ENCODE assay signal across 13 cellular contexts in the genomic region with DNA sequence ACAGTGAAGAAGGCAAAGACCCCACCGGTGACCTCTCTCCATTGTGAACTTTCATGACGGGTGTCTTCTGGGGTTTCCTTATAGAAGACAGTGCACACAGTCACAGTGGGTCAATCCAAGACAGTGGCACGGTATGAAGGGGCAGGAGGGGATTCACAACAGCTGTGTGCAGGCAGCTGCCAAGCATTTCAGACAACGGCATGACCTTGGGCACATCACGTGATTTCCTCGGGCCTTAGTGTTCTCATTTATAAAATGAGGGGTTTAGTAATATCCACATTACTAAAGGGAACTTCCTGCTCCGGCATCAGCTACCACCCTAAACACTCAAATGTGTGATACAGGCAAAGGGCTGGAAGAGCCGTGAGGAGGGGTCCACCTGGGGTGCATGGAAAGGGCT. TPM values are rescaled to one million over a fixed set of nuclear protein-coding genes. Genes with fewer than 3 reads are reported as not detected.
DNase-seq lines count a peak whose midpoint lies in the region; ATAC-seq and TF ChIP-seq lines count a peak whose summit lies in the region.
"Had no signal": no experiment of that assay in that cellular context is flagged by ENCODE, and none has a peak within 500 bp of the region (broad histone marks: within the 10 kb centered on the region; RNA-seq: fewer than 3 reads in every experiment).

No MANE protein-coding gene starts in this region.

- no peak overlapping the region for H3K4me2 ChIP-seq in hepatocyte
- H3K4me2 ChIP-seq: neural progenitor cell had no signal

- no peaks in the 10 kb centered on the region for H3K36me3 ChIP-seq in SJCRH30
- H3K36me3 ChIP-seq in hepatocyte (replicated peaks; ENCODE audit: insufficient read depth, low read depth), result no peaks in the 10 kb centered on the region
- no peaks in the 10 kb centered on the region for H3K36me3 ChIP-seq in sigmoid colon
- H3K36me3 ChIP-seq: neural progenitor cell, tibial artery had no signal

- H3K4me1 ChIP-seq in SJCRH30, result no peaks in the 10 kb centered on the region
- H3K4me1 ChIP-seq in hepatocyte (ENCODE audit: insufficient read depth), result peaks cover 26% of the 10 kb centered on the region
- H3K4me1 ChIP-seq in sigmoid colon, result no peaks in the 10 kb centered on the region
- H3K4me1 ChIP-seq: tibial artery had no signal

- ATAC-seq in GM21390 (IDR thresholded peaks at IDR 0.05; ENCODE audit: unreplicated experiment), result no peak

- H3K27ac ChIP-seq in SJCRH30 (no peak overlapping the region), hepatocyte (peak overlapping the region; percentile 63), sigmoid colon (peak overlapping the region in 2 of 4 donors; percentile 20 to 43)
- H3K27ac ChIP-seq: neural progenitor cell, tibial artery had no signal

- H2AFZ ChIP-seq in hepatocyte, result no peak overlapping the region
- H2AFZ ChIP-seq: neural progenitor cell had no signal

- no peaks in the 10 kb centered on the region for H3K9me3 ChIP-seq in SJCRH30 (replicated peaks)
- H3K9me3 ChIP-seq in hepatocyte (ENCODE audit: low read depth), result no peaks in the 10 kb centered on the region
- H3K9me3 ChIP-seq in sigmoid colon, result peaks cover 0 to 3% (median 0%) of the 10 kb centered on the region in 4 donors
- H3K9me3 ChIP-seq: tibial artery had no signal

- no peak for TF ChIP-seq CTCF in hepatocyte (IDR thresholded peaks at IDR 0.05; ENCODE audit: poor library complexity)
- TF ChIP-seq CTCF in sigmoid colon (IDR thresholded peaks at IDR 0.05), result no peak

- H3K79me2 ChIP-seq in hepatocyte, result peaks cover 21% of the 10 kb centered on the region

- H3K4me3 ChIP-seq in SJCRH30 (no peak overlapping the region), hepatocyte (no peak overlapping the region), sigmoid colon (no peak overlapping the region)
- H3K4me3 ChIP-seq: neural progenitor cell, tibial artery had no signal

- TF ChIP-seq EP300 in sigmoid colon (IDR thresholded peaks at IDR 0.05), result no peak

- DNase-seq in GF-D8 (lab: John Stamatoyannopoulos, UW), result peak; percentile 25
- peak; percentile 13 to 28 for DNase-seq in SJCRH30
- DNase-seq in hepatocyte (ENCODE audit: low spot score), result no peak
- DNase-seq in sigmoid colon, result peak; percentile 69
- no peak for DNase-seq in retina
- no peak for DNase-seq in NCI-H1436 treated with DMSO at 0.1 percent for 48 hours (lab: John Stamatoyannopoulos, UW)
- DNase-seq in NCI-H1048 (lab: John Stamatoyannopoulos, UW), result no peak
- DNase-seq: activated CD4-positive, alpha-beta T cell treated with anti-CD3 and anti-CD28 coated beads for 1 hour; kidney glomerular epithelial cell; NCI-H2171 had no signal

- H3K9me2 ChIP-seq in hepatocyte (replicated peaks; ENCODE audit: insufficient read depth), result no peaks in the 10 kb centered on the region

- H4K20me1 ChIP-seq in hepatocyte (ENCODE audit: insufficient read depth, poor library complexity, severe bottlenecking), result no peaks in the 10 kb centered on the region

- H3K27me3 ChIP-seq in SJCRH30 (peaks cover 5% of the 10 kb centered on the region; the same call in 1 of the 2 replicates), hepatocyte (no peaks in the 10 kb centered on the region), sigmoid colon (no peaks in the 10 kb centered on the region)
- H3K27me3 ChIP-seq: neural progenitor cell had no signal

- no peak for TF ChIP-seq POLR2A in sigmoid colon (IDR thresholded peaks at IDR 0.05)

- WGBS in hepatocyte (ENCODE audit: low lambda C conversion rate, missing lambda C conversion rate), result 77% methylated on average over 8 of the region's 8 CpGs
- WGBS in sigmoid colon, 2 donors, result 77 to 82% methylated on average over 8 of the region's 8 CpGs

- intact Hi-C loops in sigmoid colon (cut with DNase I), result no loop called here

RNA-seq across cellular contexts. Expression of gene RBM47, which starts 42.9 kb away (rescaled TPM):
- total RNA-seq in SJCRH30 (2014; rRNA removed; shearing (Covaris generic)), result not detected in 2 replicates
- total RNA-seq in hepatocyte (126 and 137 TPM in 2 replicates), sigmoid colon (10 to 100 TPM in 3 of 4 donors, 1 to 10 TPM in 1; 7.2 to 21.2 (median 15.3) TPM)
- polyA plus RNA-seq in hepatocyte (44.9 and 49.8 TPM in 2 replicates), sigmoid colon (100 to 1,000 TPM in 1 of 3 donors, 10 to 100 TPM in 2; 69.7 to 148 (median 92.5) TPM)

Comparison
In these comparisons a context has a peak if more than half of its experiments do, and no peak if none do; other contexts are left out.
1. DNase-seq: peak in GF-D8 (single experiment), SJCRH30 (2 of 2) and sigmoid colon (single experiment); none in hepatocyte (single experiment), retina (single experiment), NCI-H1436 treated with DMSO at 0.1 percent for 48 hours (single experiment) and NCI-H1048 (single experiment).